7 cellular contexts compared by ENCODE assay signal in the genomic region with DNA sequence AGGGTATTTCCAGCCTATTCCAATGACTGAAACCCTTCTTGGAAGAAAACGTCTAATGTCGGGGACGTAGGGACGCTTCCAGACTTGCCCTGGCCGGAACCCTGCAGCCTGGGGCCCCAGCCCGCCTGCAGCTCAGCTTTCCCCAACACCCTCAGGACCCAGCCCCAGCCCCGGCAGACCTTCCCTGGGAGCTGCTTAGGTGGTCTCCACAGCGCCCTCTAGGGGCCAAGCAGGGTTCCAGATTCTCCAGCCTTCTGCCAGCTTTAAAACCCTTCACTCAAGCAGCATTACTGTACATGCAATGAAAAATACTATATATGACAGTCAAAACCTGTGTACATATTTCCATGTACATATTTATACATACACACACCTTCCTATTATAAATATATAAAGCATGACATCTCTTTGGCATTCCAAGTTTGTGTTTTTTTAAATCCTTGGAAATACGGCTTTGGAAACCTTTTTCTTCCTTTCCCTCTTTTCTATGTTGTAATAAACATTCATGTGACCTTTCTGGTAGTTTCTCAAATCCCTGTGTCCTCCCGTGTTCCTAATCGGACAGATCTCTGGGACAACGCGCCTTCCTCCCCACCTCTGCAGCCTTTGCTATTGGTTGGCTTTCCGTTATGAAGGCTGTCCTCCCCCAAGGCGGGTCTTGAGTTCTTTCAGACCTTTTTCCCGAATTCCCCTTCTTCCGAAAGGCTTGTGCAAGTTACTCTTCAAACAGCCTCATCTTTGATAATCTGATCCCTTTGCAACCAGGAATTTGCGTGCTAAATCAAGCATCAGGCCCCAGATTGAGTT.
A peak's percentile ranks its signal among the peaks of the same experiment; 100 is the strongest.
DNase-seq lines count a peak whose midpoint lies in the region; ATAC-seq and TF ChIP-seq lines count a peak whose summit lies in the region.

No MANE protein-coding gene starts in this region.

- intact Hi-C loops in head of caudate nucleus (cut with DNase I) = loop anchor here (5.0 kb wide), 1 partner anchor 62 kb away; a partner anchor contains a TSS

- H3K4me3 ChIP-seq in GM12875 (ENCODE audit: low read depth, low read length) (no peak overlapping the region), SJCRH30 (no peak overlapping the region)

- no peaks in the 10 kb centered on the region; the same call in 1 of the 2 replicates for H3K4me1 ChIP-seq in SJCRH30

- no peaks in the 10 kb centered on the region for H3K27me3 ChIP-seq in SJCRH30

- peak; percentile 80 for DNase-seq in KBM-7
- peak; percentile 84 to 89 for DNase-seq in SJCRH30
- peak in 3 of 4 experiments; percentile 33 to 52 (median 39) for DNase-seq in activated naive CD4-positive, alpha-beta T cell (lab: John Stamatoyannopoulos, UW)
- DNase-seq in head of caudate nucleus = peak; percentile 64 to 88 (median 80)
- peak; percentile 64 for DNase-seq in putamen (ENCODE audit: low spot score)

- ATAC-seq in HG03460 (IDR thresholded peaks at IDR 0.05; ENCODE audit: unreplicated experiment) = no peak

- in situ Hi-C loops in KBM-7 (cut with MboI; ENCODE audit: low pct_unique_long_range_greater_than_20kb, low sequenced_read_pairs) = loop anchor here (25.0 kb wide), 1 partner anchor 828 kb away; no protein-coding TSS in a partner anchor

- no peak overlapping the region for H3K27ac ChIP-seq in SJCRH30

- no peaks in the 10 kb centered on the region for H3K36me3 ChIP-seq in SJCRH30

- no peaks in the 10 kb centered on the region for H3K9me3 ChIP-seq in SJCRH30 (replicated peaks)

- peak; percentile 86 for TF ChIP-seq CTCF in GM12875 (IDR thresholded peaks at IDR 0.05; ENCODE audit: borderline replicate concordance, insufficient read depth, low read depth, low read length)
